ENCODE assay signal across 10 cellular contexts in genomic region chr22:50301581-50301991, GRCh38. TPM values are rescaled to one million over a fixed set of nuclear protein-coding genes. Genes with fewer than 3 reads are reported as not detected.
DNase-seq lines count a peak whose midpoint lies in the region; ATAC-seq, FAIRE-seq and TF ChIP-seq lines count a peak whose summit lies in the region.
"Had no signal": no experiment of that assay in that cellular context is flagged by ENCODE, and none has a peak within 500 bp of the region (broad histone marks: within the 10 kb centered on the region; RNA-seq: fewer than 3 reads in every experiment).

No MANE protein-coding gene starts in this region.

- peak overlapping the region; percentile 61; the same call in 1 of the 2 replicates for H3K23ac ChIP-seq in IMR-90 (ENCODE audit: low read depth, low read length)

- peaks cover 88% of the 10 kb centered on the region for H4K20me1 ChIP-seq in IMR-90 (ENCODE audit: insufficient read depth, low read length)
- H4K20me1 ChIP-seq in astrocyte (ENCODE audit: insufficient read depth, low read length): peaks cover 83% of the 10 kb centered on the region

- H2BK120ac ChIP-seq in IMR-90 (ENCODE audit: low read depth, low read length): no peak overlapping the region

- H3K4me1 Mint-ChIP-seq in astrocyte (ENCODE audit: low read depth, unreplicated experiment): peaks cover 27% of the 10 kb centered on the region
- peaks cover 6% of the 10 kb centered on the region for H3K4me1 Mint-ChIP-seq in activated CD4-positive, alpha-beta memory T cell treated with anti-CD3 and anti-CD28 coated beads for 36 hours (ENCODE audit: low read depth)

- H3K9me3 Mint-ChIP-seq in astrocyte (ENCODE audit: unreplicated experiment): no peaks in the 10 kb centered on the region
- no peaks in the 10 kb centered on the region for H3K9me3 Mint-ChIP-seq in activated CD4-positive, alpha-beta memory T cell treated with anti-CD3 and anti-CD28 coated beads for 36 hours

- H2AFZ ChIP-seq in IMR-90 (replicated peaks; ENCODE audit: low read length, poor library complexity): peak overlapping the region; percentile 18
- H2AFZ ChIP-seq in astrocyte (ENCODE audit: low read depth, low read length): no peak overlapping the region

- CTCF ChIA-PET in IMR-90 (lab: Yijun Ruan, JAX): no interaction called here
- CTCF ChIA-PET in activated CD4-positive, alpha-beta memory T cell treated with anti-CD3 and anti-CD28 coated beads for 36 hours (lab: Charles Lee): interaction anchor here (1.4 to 1.5 kb wide), 2 partner anchors 25 kb away, joined by 4 to 5 read pairs; partner anchors contain the start of gene DENND6B

- BruUV-seq in IMR-90 (replicated peaks; lab: Mats Ljungman, UMichigan): no TSS peak

- peaks cover 24% of the 10 kb centered on the region; the same call in 1 of the 2 replicates for H3K36me3 ChIP-seq in IMR-90 (ENCODE audit: control insufficient read depth, insufficient read depth, low read length)
- no peaks in the 10 kb centered on the region for H3K36me3 ChIP-seq in astrocyte (ENCODE audit: insufficient read depth, low read length)

- H3K18ac ChIP-seq in IMR-90 (ENCODE audit: low read depth, low read length): no peak overlapping the region

- TF ChIP-seq RAD21 in IMR-90 (IDR thresholded peaks at IDR 0.05; ENCODE audit: low read length): no peak

- in situ Hi-C loops in IMR-90 (cut with MboI; ENCODE audit: low sequenced_read_pairs): no loop called here

- FAIRE-seq in astrocyte (lab: Jason Lieb, UNC) (no peak), H54 (lab: Jason Lieb, UNC) (no peak)
- FAIRE-seq: colon had no signal

- WGBS in IMR-90 (ENCODE audit: extremely low coverage in 2 of 2, insufficient read length in 1 of 2), 2 experiments: no CpG with 5 or more reads among the region's 17 CpGs

- POLR2A ChIA-PET in IMR-90 (lab: Charles Lee; ENCODE audit: unreplicated experiment): no interaction called here
- POLR2A ChIA-PET in activated CD4-positive, alpha-beta memory T cell treated with anti-CD3 and anti-CD28 coated beads for 36 hours (lab: Charles Lee): no interaction called here

- H3K36me3 Mint-ChIP-seq in astrocyte (ENCODE audit: low read depth, unreplicated experiment): peaks cover 2% of the 10 kb centered on the region
- H3K36me3 Mint-ChIP-seq in activated CD4-positive, alpha-beta memory T cell treated with anti-CD3 and anti-CD28 coated beads for 36 hours: no peaks in the 10 kb centered on the region

- no peaks in the 10 kb centered on the region for H3K9me3 ChIP-seq in IMR-90 (ENCODE audit: control insufficient read depth, insufficient read depth, low read length)
- H3K9me3 ChIP-seq in astrocyte (ENCODE audit: insufficient read depth, low read depth, low read length): no peaks in the 10 kb centered on the region

- H4K91ac ChIP-seq in IMR-90 (ENCODE audit: insufficient read depth, low read depth, low read length): no peak overlapping the region

- peak overlapping the region; percentile 52 for H3K14ac ChIP-seq in IMR-90 (replicated peaks; ENCODE audit: low read depth, low read length)

- peak overlapping the region; percentile 77 for H2BK5ac ChIP-seq in IMR-90 (ENCODE audit: low read depth, low read length, poor library complexity, severe bottlenecking)

- peaks cover 16% of the 10 kb centered on the region for H3K9me1 ChIP-seq in IMR-90 (ENCODE audit: insufficient read depth, low read length)

- H3K4me3 ChIP-seq in IMR-90 (ENCODE audit: insufficient read depth, low read depth, low read length): no peak overlapping the region
- H3K4me3 ChIP-seq in astrocyte (ENCODE audit: insufficient read depth, low read depth, low read length): no peak overlapping the region

- peaks cover 0 to 52% of the 10 kb centered on the region in 2 experiments; a peak in 2 of 4 replicates for H3K79me1 ChIP-seq in IMR-90 (ENCODE audit: low read depth in 1 of 2, low read length in 2 of 2)

- H3K27ac Mint-ChIP-seq in astrocyte (ENCODE audit: unreplicated experiment): no peak overlapping the region
- H3K27ac Mint-ChIP-seq in activated CD4-positive, alpha-beta memory T cell treated with anti-CD3 and anti-CD28 coated beads for 36 hours: no peak overlapping the region

- TF ChIP-seq CTCF in IMR-90 (conservative IDR thresholded peaks at IDR 0.05; ENCODE audit: low read depth, low read length): no peak
- no peak for TF ChIP-seq CTCF in astrocyte (IDR thresholded peaks at IDR 0.05; ENCODE audit: insufficient read depth, low read depth, low read length)

- peak overlapping the region; percentile 87 for H2AK9ac ChIP-seq in IMR-90 (replicated peaks; ENCODE audit: low read depth, low read length, poor library complexity)

- no peak for DNase-seq in IMR-90
- no peak for DNase-seq in astrocyte (ENCODE audit: low read depth)
- peak; percentile 45 for DNase-seq in left kidney (ENCODE audit: low read depth, low spot score)
- no peak for DNase-seq in GDM1 (lab: John Stamatoyannopoulos, UW)
- no peak for DNase-seq in A172 (ENCODE audit: low spot score)
- no peak for DNase-seq in activated CD4-positive, alpha-beta memory T cell treated with anti-CD3 and anti-CD28 coated beads for 36 hours
- DNase-seq in H54 (ENCODE audit: insufficient read length, low spot score): no peak
- DNase-seq: SIG-M5 had no signal

- H3K4me1 ChIP-seq in IMR-90 (ENCODE audit: control insufficient read depth, insufficient read depth, low read length) (peaks cover 74% of the 10 kb centered on the region), astrocyte (ENCODE audit: insufficient read depth, low read length) (peaks cover 64% of the 10 kb centered on the region)

- H2BK15ac ChIP-seq in IMR-90 (ENCODE audit: low read depth, low read length): no peak overlapping the region

- H3K9ac ChIP-seq in IMR-90 (ENCODE audit: low read depth, low read length): 0 out of 2 replicates have a peak overlapping the region, but pooled peaks have one; percentile 22
- H3K9ac ChIP-seq in astrocyte (ENCODE audit: low read length): peak overlapping the region; percentile 73

- H3K27me3 ChIP-seq in IMR-90 (ENCODE audit: control insufficient read depth, insufficient read depth, low read length) (no peaks in the 10 kb centered on the region), astrocyte (ENCODE audit: insufficient read depth, low read length) (no peaks in the 10 kb centered on the region)

- peak overlapping the region in 1 of 2 experiments; percentile 56; a peak in 1 of 4 replicates for H4K8ac ChIP-seq in IMR-90 (ENCODE audit: low read depth in 2 of 2, low read length in 2 of 2)

- TF ChIP-seq POLR2A in IMR-90 (IDR thresholded peaks at IDR 0.05; ENCODE audit: low read depth, low read length) (no peak), H54 (IDR thresholded peaks at IDR 0.05; ENCODE audit: low read depth, low read length) (no peak)

- peak overlapping the region; percentile 64 for H3K27ac ChIP-seq in IMR-90 (ENCODE audit: insufficient read depth, low read length)
- no peak overlapping the region for H3K27ac ChIP-seq in astrocyte (ENCODE audit: low read depth, low read length)
- H3K27ac ChIP-seq in temporal lobe (ENCODE audit: low read depth, low read length): peak overlapping the region; percentile 11

- H2BK20ac ChIP-seq in IMR-90 (ENCODE audit: low read depth, low read length): no peak overlapping the region; the same call in 1 of the 2 replicates

- intact Hi-C loops in IMR-90 (cut with micrococcal nuclease): no loop called here
- intact Hi-C loops in activated CD4-positive, alpha-beta memory T cell treated with anti-CD3 and anti-CD28 coated beads for 36 hours (cut with micrococcal nuclease): no loop called here

- H3K4me2 ChIP-seq in IMR-90 (ENCODE audit: low read depth, low read length): peak overlapping the region; percentile 23; the same call in 1 of the 2 replicates
- H3K4me2 ChIP-seq in astrocyte (ENCODE audit: low read length): peak overlapping the region; percentile 100

- peak overlapping the region; percentile 59 for H3K4ac ChIP-seq in IMR-90 (ENCODE audit: low read depth, low read length)

- peaks cover 99% of the 10 kb centered on the region for H3K79me2 ChIP-seq in astrocyte (ENCODE audit: insufficient read depth, low read length)

- no peaks in the 10 kb centered on the region for H3K27me3 Mint-ChIP-seq in astrocyte (ENCODE audit: low read depth, unreplicated experiment)
- peaks cover 15% of the 10 kb centered on the region for H3K27me3 Mint-ChIP-seq in activated CD4-positive, alpha-beta memory T cell treated with anti-CD3 and anti-CD28 coated beads for 36 hours

- H3K56ac ChIP-seq in IMR-90 (ENCODE audit: extremely low read depth, insufficient read depth, low read length): no peak overlapping the region

- H4K5ac ChIP-seq in IMR-90 (ENCODE audit: low read depth, low read length): no peak overlapping the region

- ATAC-seq in IMR-90 (ENCODE audit: low read depth): no peak

- H3K4me3 Mint-ChIP-seq in astrocyte (ENCODE audit: unreplicated experiment): peak overlapping the region; percentile 20
- no peak overlapping the region for H3K4me3 Mint-ChIP-seq in activated CD4-positive, alpha-beta memory T cell treated with anti-CD3 and anti-CD28 coated beads for 36 hours

- peak overlapping the region; percentile 75 for H2AK5ac ChIP-seq in IMR-90 (ENCODE audit: low read depth, low read length)

- dilution Hi-C loops in IMR-90 (cut with HindIII; ENCODE audit: low sequenced_read_pairs, unreplicated experiment): no loop called here

RNA-seq across cellular contexts. Expression of gene PLXNB2, which starts 5.9 kb away (rescaled TPM):
- total RNA-seq in IMR-90 (2012; rRNA removed) (73.1 and 84.7 TPM in 2 replicates), astrocyte (327 and 376 TPM in 2 replicates), temporal lobe (52.4 TPM)
- 202 and 220 TPM in 2 replicates for polyA plus RNA-seq in IMR-90 (2012; rRNA removed)
- 120 and 220 TPM in 2 replicates for polyA plus RNA-seq in IMR-90 (2012; cell fraction: cytosol; rRNA removed)
- 452 and 943 TPM in 2 replicates for polyA plus RNA-seq in IMR-90 (2012; cell fraction: nucleus; rRNA removed; ENCODE audit: low replicate concordance)
- total RNA-seq in A172 (2014; rRNA removed; shearing (Covaris generic)): 64.9 and 65.0 TPM in 2 replicates
- total RNA-seq in activated CD4-positive, alpha-beta memory T cell treated with anti-CD3 and anti-CD28 coated beads for 36 hours: 1 to 10 TPM; 6.3 to 8.3 TPM

RNA-seq across cellular contexts. Expression of gene DENND6B, which starts 25.2 kb away (rescaled TPM):
- total RNA-seq in IMR-90 (2012; rRNA removed): 0.36 and 0.56 TPM in 2 replicates
- polyA plus RNA-seq in IMR-90 (2012; rRNA removed): 4.9 and 5.3 TPM in 2 replicates
- 3.0 and 4.6 TPM in 2 replicates for polyA plus RNA-seq in IMR-90 (2012; cell fraction: cytosol; rRNA removed)
- polyA plus RNA-seq in IMR-90 (2012; cell fraction: nucleus; rRNA removed; ENCODE audit: low replicate concordance): 15.5 and 36.4 TPM in 2 replicates
- total RNA-seq in astrocyte: 5.4 and 5.8 TPM in 2 replicates
- total RNA-seq in temporal lobe: 17.2 TPM
- 1.2 and 2.9 TPM in 2 replicates for total RNA-seq in A172 (2014; rRNA removed; shearing (Covaris generic))
- 1 to 10 TPM; 3.5 to 3.6 TPM for total RNA-seq in activated CD4-positive, alpha-beta memory T cell treated with anti-CD3 and anti-CD28 coated beads for 36 hours

RNA-seq across cellular contexts. Expression of gene MAPK11, which starts 31.4 kb away (rescaled TPM):
- total RNA-seq in IMR-90 (2012; rRNA removed) (7.5 and 8.1 TPM in 2 replicates), astrocyte (19.6 and 22.4 TPM in 2 replicates), temporal lobe (16.0 TPM)
- polyA plus RNA-seq in IMR-90 (2012; rRNA removed): 14.4 and 16.6 TPM in 2 replicates
- polyA plus RNA-seq in IMR-90 (2012; cell fraction: cytosol; rRNA removed): 11.1 and 14.2 TPM in 2 replicates
- 42.0 and 90.5 TPM in 2 replicates for polyA plus RNA-seq in IMR-90 (2012; cell fraction: nucleus; rRNA removed; ENCODE audit: low replicate concordance)
- 13.4 and 15.4 TPM in 2 replicates for total RNA-seq in A172 (2014; rRNA removed; shearing (Covaris generic))
- 10 to 100 TPM; 23.1 to 24.6 TPM for total RNA-seq in activated CD4-positive, alpha-beta memory T cell treated with anti-CD3 and anti-CD28 coated beads for 36 hours

RNA-seq across cellular contexts. Expression of gene MAPK12, which starts 40.1 kb away (rescaled TPM):
- total RNA-seq in IMR-90 (2012; rRNA removed) (35.6 and 41.0 TPM in 2 replicates), astrocyte (29.1 and 36.4 TPM in 2 replicates), temporal lobe (11.6 TPM)
- 56.3 and 59.9 TPM in 2 replicates for polyA plus RNA-seq in IMR-90 (2012; rRNA removed)
- 42.8 and 49.5 TPM in 2 replicates for polyA plus RNA-seq in IMR-90 (2012; cell fraction: cytosol; rRNA removed)
- 269 and 452 TPM in 2 replicates for polyA plus RNA-seq in IMR-90 (2012; cell fraction: nucleus; rRNA removed; ENCODE audit: low replicate concordance)
- total RNA-seq in A172 (2014; rRNA removed; shearing (Covaris generic)): 31.4 and 32.2 TPM in 2 replicates
- 1 to 10 TPM; 9.1 to 9.7 TPM for total RNA-seq in activated CD4-positive, alpha-beta memory T cell treated with anti-CD3 and anti-CD28 coated beads for 36 hours

RNA-seq across cellular contexts. Expression of gene PPP6R2, which starts 41.5 kb away (rescaled TPM):
- total RNA-seq in IMR-90 (2012; rRNA removed) (49.4 and 51.6 TPM in 2 replicates), astrocyte (47.9 and 48.3 TPM in 2 replicates), temporal lobe (48.7 TPM)
- polyA plus RNA-seq in IMR-90 (2012; rRNA removed): 46.9 and 49.2 TPM in 2 replicates
- polyA plus RNA-seq in IMR-90 (2012; cell fraction: cytosol; rRNA removed): 42.4 and 51.0 TPM in 2 replicates
- polyA plus RNA-seq in IMR-90 (2012; cell fraction: nucleus; rRNA removed; ENCODE audit: low replicate concordance): 130 and 243 TPM in 2 replicates
- 28.0 and 36.6 TPM in 2 replicates for total RNA-seq in A172 (2014; rRNA removed; shearing (Covaris generic))
- 10 to 100 TPM; 41.2 to 41.7 TPM for total RNA-seq in activated CD4-positive, alpha-beta memory T cell treated with anti-CD3 and anti-CD28 coated beads for 36 hours
